In genomic region chr14:98412431-98412830, GRCh38 we compare ENCODE assay signal across 28 cellular contexts.
"Had no signal": no experiment of that assay in that cellular context is flagged by ENCODE, and none has a peak within 500 bp of the region (broad histone marks: within the 10 kb centered on the region; RNA-seq: fewer than 3 reads in every experiment).

No MANE protein-coding gene starts in this region.

- H3K27ac ChIP-seq: brain microvascular endothelial cell, esophagus squamous epithelium, gastroesophageal sphincter, heart right ventricle, hepatocyte, WERI-Rb-1 had no signal

- H3K27me3 ChIP-seq: brain microvascular endothelial cell, esophagus squamous epithelium, gastroesophageal sphincter, heart right ventricle, hepatocyte had no signal

- DNase-seq: activated B cell treated with CpG ODN at 0.5 μM for 24 hours; activated CD4-positive, alpha-beta T cell treated with anti-CD3 and anti-CD28 coated beads for 48 hours; activated CD4-positive, alpha-beta T cell treated with anti-CD3 and anti-CD28 coated beads, Interleukin-2, amount 50 U/mL, for 1 hour; activated CD4-positive, alpha-beta T cell treated with anti-CD3 and anti-CD28 coated beads, Interleukin-2, amount 50 U/mL, for 48 hours; activated CD8-positive, alpha-beta memory T cell treated with anti-CD3 and anti-CD28 coated beads for 24 hours; activated CD8-positive, alpha-beta T cell treated with anti-CD3 and anti-CD28 coated beads for 36 hours; activated effector memory CD4-positive, alpha-beta T cell treated with Interleukin-2 at 50 U/mL for 16 hours; activated gamma-delta T cell treated with Interleukin-2 at 50 U/mL for 16 hours; activated naive CD4-positive, alpha-beta T cell treated with anti-CD3 and anti-CD28 coated beads, Interleukin-2, amount 50 U/mL, for 16 hours; activated naive CD4-positive, alpha-beta T cell treated with Interleukin-2 at 50 U/mL for 16 hours; activated T-cell treated with anti-CD3 and anti-CD28 coated beads, Interleukin-2, amount 50 U/mL, for 4 hours; amniotic stem cell; anterior cingulate cortex; brain microvascular endothelial cell; cortex of kidney; dermis blood vessel endothelial cell; effector CD4-positive, alpha-beta T cell; effector memory CD8-positive, alpha-beta T cell; erythroblast; esophagus squamous epithelium; foreskin melanocyte; heart right ventricle; T1000; WERI-Rb-1 had no signal

- ATAC-seq: activated CD4-positive, CD25-positive, alpha-beta regulatory T cell treated with anti-CD3 and anti-CD28 coated beads, Interleukin-2, amount 50 U/mL, for 24 hours; activated CD8-positive, alpha-beta T cell treated with anti-CD3 and anti-CD28 coated beads for 36 hours; activated T-cell treated with anti-CD3 and anti-CD28 coated beads, Interleukin-2, amount 50 U/mL, for 4 hours; activated T-helper 17 cell treated with anti-CD3 and anti-CD28 coated beads, Interleukin-2, amount 50 U/mL, for 72 hours; effector memory CD8-positive, alpha-beta T cell; gastroesophageal sphincter; heart right ventricle had no signal

- H3K9me3 ChIP-seq: esophagus squamous epithelium, gastroesophageal sphincter, heart right ventricle had no signal

- H3K36me3 ChIP-seq: brain microvascular endothelial cell, esophagus squamous epithelium, gastroesophageal sphincter, heart right ventricle, WERI-Rb-1 had no signal

- H3K4me3 ChIP-seq: esophagus squamous epithelium, gastroesophageal sphincter, heart right ventricle, hepatocyte had no signal

- H3K4me1 ChIP-seq: gastroesophageal sphincter, heart right ventricle had no signal

- H3K4me2 ChIP-seq: hepatocyte had no signal
